Comparison of ENCODE assay signal across 8 cellular contexts in the genomic region with DNA sequence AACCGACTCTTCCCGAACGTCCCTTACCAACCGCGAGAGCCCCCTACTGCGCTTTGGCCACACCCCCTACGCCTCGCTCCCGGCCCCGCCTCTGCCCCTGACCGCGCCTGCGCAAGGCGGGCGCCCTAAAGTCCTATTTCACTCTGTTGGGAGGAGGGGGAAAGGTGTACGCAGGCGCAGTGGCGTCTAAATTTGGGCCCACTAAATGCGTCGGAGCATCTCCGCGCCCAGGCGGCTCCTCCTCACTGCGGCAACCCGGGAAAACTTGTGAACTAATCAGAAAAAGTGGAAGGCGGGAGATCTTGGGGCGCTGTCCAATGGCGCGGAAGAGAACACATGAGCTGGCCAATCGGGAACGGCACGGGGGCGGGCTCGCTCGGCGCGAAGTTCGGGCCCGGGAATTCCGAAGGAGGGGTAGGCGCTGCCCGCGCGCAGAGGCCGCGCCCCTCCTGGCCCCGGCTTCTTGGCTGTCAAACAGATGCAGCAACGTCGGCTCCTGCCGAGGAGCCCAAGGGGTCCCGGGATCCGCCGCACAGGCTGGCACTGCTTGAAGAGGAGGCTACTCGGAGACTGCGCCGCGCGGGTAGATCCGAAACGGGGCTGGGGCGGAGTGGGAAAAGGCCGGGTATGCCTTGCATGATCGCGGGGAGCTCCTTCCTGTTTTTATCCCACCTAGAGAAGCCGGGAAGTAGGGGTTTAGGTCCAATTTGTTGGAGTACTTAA. TPM values are rescaled to one million over a fixed set of nuclear protein-coding genes. Genes with fewer than 3 reads are reported as not detected.
DNase-seq lines count a peak whose midpoint lies in the region; ATAC-seq and TF ChIP-seq lines count a peak whose summit lies in the region.

A gene with protein sequence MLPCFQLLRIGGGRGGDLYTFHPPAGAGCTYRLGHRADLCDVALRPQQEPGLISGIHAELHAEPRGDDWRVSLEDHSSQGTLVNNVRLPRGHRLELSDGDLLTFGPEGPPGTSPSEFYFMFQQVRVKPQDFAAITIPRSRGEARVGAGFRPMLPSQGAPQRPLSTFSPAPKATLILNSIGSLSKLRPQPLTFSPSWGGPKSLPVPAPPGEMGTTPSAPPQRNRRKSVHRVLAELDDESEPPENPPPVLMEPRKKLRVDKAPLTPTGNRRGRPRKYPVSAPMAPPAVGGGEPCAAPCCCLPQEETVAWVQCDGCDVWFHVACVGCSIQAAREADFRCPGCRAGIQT (plus strand): TSS at position 450 of the 723 bp plus-strand sequence. CDS start 881 bp downstream, outside the sequence.

- H3K4me1 Mint-ChIP-seq in T-helper 17 cell (peaks cover 18% of the 10 kb centered on the region), progenitor cell of endocrine pancreas (ENCODE audit: low read depth) (peaks cover 12% of the 10 kb centered on the region)

- H3K4me1 ChIP-seq in heart right ventricle: peaks cover 3 to 32% (median 21%) of the 10 kb centered on the region in 9 donors
- H3K4me1 ChIP-seq in urinary bladder (ENCODE audit: insufficient read depth): no peaks in the 10 kb centered on the region

- H3K27ac Mint-ChIP-seq in T-helper 17 cell: peak within 1 kb of the TSS; percentile 83
- peak within 1 kb of the TSS; percentile 90 for H3K27ac Mint-ChIP-seq in progenitor cell of endocrine pancreas

- H3K9me3 Mint-ChIP-seq in progenitor cell of endocrine pancreas (ENCODE audit: low read depth): no peaks in the 10 kb centered on the region

- intact Hi-C loops in heart right ventricle (cut with DNase I): loop anchor here in 1 of 10 donors (5.0 kb wide), 1 partner anchor 34 kb away; no protein-coding TSS in a partner anchor

- H3K4me3 ChIP-seq in heart right ventricle (peak within 1 kb of the TSS; percentile 32 to 99 (median 68)), urinary bladder (ENCODE audit: low read depth, low read length) (peak within 1 kb of the TSS; percentile 53)

- DNase-seq in NCI-H187 (lab: John Stamatoyannopoulos, UW): peak; percentile 94 to 95
- peak; percentile 96 to 99 (median 99) for DNase-seq in T-helper 17 cell
- peak; percentile 71 to 98 (median 95) for DNase-seq in amygdala (lab: John Stamatoyannopoulos, UW)
- DNase-seq in heart right ventricle: peak; percentile 99
- DNase-seq in progenitor cell of endocrine pancreas (ENCODE audit: low spot score, unreplicated experiment): peak; percentile 95

- H3K36me3 Mint-ChIP-seq in T-helper 17 cell (ENCODE audit: low read depth): peaks cover 6% of the 10 kb centered on the region
- peaks cover 5% of the 10 kb centered on the region for H3K36me3 Mint-ChIP-seq in progenitor cell of endocrine pancreas (ENCODE audit: insufficient read depth)

- TF ChIP-seq CTCF in heart right ventricle (IDR thresholded peaks at IDR 0.05) (no peak), progenitor cell of endocrine pancreas (IDR thresholded peaks at IDR 0.05; ENCODE audit: unreplicated experiment) (no peak)

- WGBS in heart right ventricle, 2 donors: 0 to 1% methylated on average over 65 of the region's 65 CpGs
- WGBS in urinary bladder: under 1% methylated on average over 65 of the region's 65 CpGs

- H3K27me3 ChIP-seq in heart right ventricle: no peaks in the 10 kb centered on the region

- H3K36me3 ChIP-seq in heart right ventricle (peaks cover 0 to 48% (median 0%) of the 10 kb centered on the region in 9 donors), urinary bladder (ENCODE audit: insufficient read depth) (peaks cover 3% of the 10 kb centered on the region)

- peak; percentile 76 for ATAC-seq in GM18502 (IDR thresholded peaks at IDR 0.05; ENCODE audit: poor library complexity, unreplicated experiment)
- ATAC-seq in HG02943 (IDR thresholded peaks at IDR 0.05; ENCODE audit: low read depth, unreplicated experiment): peak; percentile 60
- ATAC-seq in T-helper 17 cell: peak; percentile 95
- ATAC-seq in heart right ventricle: peak; percentile 96 to 98 (median 97)

- H3K4me3 Mint-ChIP-seq in T-helper 17 cell: peak within 1 kb of the TSS; percentile 98
- peak within 1 kb of the TSS; percentile 79 for H3K4me3 Mint-ChIP-seq in progenitor cell of endocrine pancreas (ENCODE audit: low read depth)

- H3K27ac ChIP-seq in heart right ventricle: peak within 1 kb of the TSS in 9 of 10 donors; percentile 27 to 86 (median 74)
- peak within 1 kb of the TSS; percentile 35 for H3K27ac ChIP-seq in urinary bladder (ENCODE audit: low read depth)

- H3K9me3 ChIP-seq in T-helper 17 cell (ENCODE audit: control insufficient read depth, low read length, poor library complexity, severe bottlenecking): no peaks in the 10 kb centered on the region
- no peaks in the 10 kb centered on the region for H3K9me3 ChIP-seq in heart right ventricle

- H3K27me3 Mint-ChIP-seq in T-helper 17 cell: no peaks in the 10 kb centered on the region
- H3K27me3 Mint-ChIP-seq in progenitor cell of endocrine pancreas: peaks cover 10% of the 10 kb centered on the region

RNA-seq across cellular contexts. Expression of the gene that starts here (rescaled TPM):
- 1 to 10 TPM; 3.7 to 4.1 TPM for total RNA-seq in T-helper 17 cell
- 1 to 10 TPM; 1.6 to 7.3 (median 2.4) TPM for total RNA-seq in heart right ventricle
- 1 to 10 TPM; 2.7 to 2.9 TPM for polyA plus RNA-seq in heart right ventricle
- 9.3 and 9.6 TPM in 2 replicates for total RNA-seq in progenitor cell of endocrine pancreas
- total RNA-seq in urinary bladder: 12.7 TPM
- 7.9 TPM for polyA plus RNA-seq in urinary bladder

Comparison
In these comparisons a context has a peak if more than half of its experiments do, and no peak if none do; other contexts are left out.
1. Peak in every context shown above with its lines: DNase-seq, ATAC-seq, H3K4me3 ChIP-seq and H3K27ac ChIP-seq.